27 cellular contexts compared by ENCODE assay signal in the genomic region with DNA sequence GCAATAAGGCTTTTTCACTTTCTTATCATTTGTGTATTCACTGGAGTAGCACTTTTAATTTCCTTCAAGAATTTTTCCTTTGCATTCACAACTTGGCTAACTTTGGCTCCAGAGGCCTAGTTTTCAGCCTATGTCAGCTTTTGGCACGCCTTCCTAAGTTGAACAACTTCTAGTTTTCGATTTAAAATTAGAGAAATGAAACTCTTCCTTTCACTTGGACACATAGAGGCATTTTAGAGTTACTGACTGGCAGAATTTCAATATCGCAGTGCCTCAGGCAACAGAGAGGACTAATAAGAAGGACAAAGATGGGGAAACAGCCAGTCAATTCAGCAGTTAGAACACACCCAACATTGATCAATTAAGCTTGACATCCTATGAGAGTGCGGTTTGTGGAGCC.
"Had no signal": no experiment of that assay in that cellular context is flagged by ENCODE, and none has a peak within 500 bp of the region (broad histone marks: within the 10 kb centered on the region; RNA-seq: fewer than 3 reads in every experiment).

No MANE protein-coding gene starts in this region.

- FAIRE-seq: colon, endothelial cell of umbilical vein, islet of Langerhans had no signal

- H3K4me1 ChIP-seq: breast epithelium, esophagus muscularis mucosa, gastrocnemius medialis, psoas muscle, stomach, transverse colon, uterus had no signal

- H3K27me3 Mint-ChIP-seq: activated naive CD8-positive, alpha-beta T cell treated with anti-CD3 and anti-CD28 coated beads for 36 hours; central memory CD8-positive, alpha-beta T cell; effector memory CD8-positive, alpha-beta T cell; natural killer cell treated with Interleukin-12 subunit alpha and Interleukin-12 subunit beta and Interleukin-15 and Interleukin-18, amount 100 ng/mL, for 72 hours had no signal

- H3K36me3 ChIP-seq: breast epithelium, esophagus muscularis mucosa, gastrocnemius medialis, neutrophil, ovary, stomach, transverse colon, uterus had no signal

- H3K4me3 ChIP-seq: breast epithelium, esophagus muscularis mucosa, gastrocnemius medialis, ovary, psoas muscle, stomach, transverse colon, uterus had no signal

- H3K4me3 Mint-ChIP-seq: activated naive CD8-positive, alpha-beta T cell treated with anti-CD3 and anti-CD28 coated beads for 36 hours; activated T-cell treated with anti-CD3 and anti-CD28 coated beads, Interleukin-2, amount 50 U/mL, for 4 hours; central memory CD8-positive, alpha-beta T cell; effector memory CD8-positive, alpha-beta T cell; natural killer cell treated with Interleukin-12 subunit alpha and Interleukin-12 subunit beta and Interleukin-15 and Interleukin-18, amount 100 ng/mL, for 72 hours; stimulated activated effector memory CD8-positive, alpha-beta T cell treated with anti-CD3 and anti-CD28 coated beads, Interleukin-12 subunit alpha, Interleukin-12 subunit beta, amount 100 ng/mL, for 72 hours had no signal

- H3K9me3 ChIP-seq: breast epithelium, esophagus muscularis mucosa, gastrocnemius medialis, neutrophil, ovary, psoas muscle, stomach, transverse colon, uterus had no signal

- H3K27ac ChIP-seq: breast epithelium, esophagus muscularis mucosa, gastrocnemius medialis, neutrophil, ovary, psoas muscle, stomach, transverse colon, uterus had no signal

- H3K27me3 ChIP-seq: breast epithelium, esophagus muscularis mucosa, gastrocnemius medialis, neutrophil, ovary, stomach, transverse colon, uterus had no signal

- H3K27ac Mint-ChIP-seq: activated naive CD8-positive, alpha-beta T cell treated with anti-CD3 and anti-CD28 coated beads for 36 hours; activated T-helper 2 cell treated with anti-CD3 and anti-CD28 coated beads, Interferon-gamma antibody, Interleukin-2, Interleukin-4, amounts not matched to agents 10 μg/mL and 5 μg/mL and 100 μg/mL, durations not matched to agents 14 hours and 24 hours and 36 hours; effector memory CD8-positive, alpha-beta T cell; natural killer cell treated with Interleukin-12 subunit alpha and Interleukin-12 subunit beta and Interleukin-15 and Interleukin-18, amount 100 ng/mL, for 72 hours; stimulated activated effector memory CD8-positive, alpha-beta T cell treated with anti-CD3 and anti-CD28 coated beads, Interleukin-12 subunit alpha, Interleukin-12 subunit beta, amount 100 ng/mL, for 72 hours had no signal

- ATAC-seq: activated T-cell treated with anti-CD3 and anti-CD28 coated beads, Interleukin-2, amount 50 U/mL, for 4 hours; effector memory CD8-positive, alpha-beta T cell; gastrocnemius medialis; left ventricle myocardium superior; natural killer cell treated with Interleukin-12 subunit alpha and Interleukin-12 subunit beta and Interleukin-15 and Interleukin-18, amount 100 ng/mL, for 72 hours; psoas muscle; right cardiac atrium; stimulated activated effector memory CD8-positive, alpha-beta T cell treated with anti-CD3 and anti-CD28 coated beads, Interleukin-12 subunit alpha, Interleukin-12 subunit beta, amount 100 ng/mL, for 72 hours had no signal

- H3K36me3 Mint-ChIP-seq: activated naive CD8-positive, alpha-beta T cell treated with anti-CD3 and anti-CD28 coated beads for 36 hours; stimulated activated effector memory CD8-positive, alpha-beta T cell treated with anti-CD3 and anti-CD28 coated beads, Interleukin-12 subunit alpha, Interleukin-12 subunit beta, amount 100 ng/mL, for 72 hours had no signal

- DNase-seq: activated CD4-positive, alpha-beta T cell treated with anti-CD3 and anti-CD28 coated beads for 1 hour; activated CD8-positive, alpha-beta memory T cell treated with anti-CD3 and anti-CD28 coated beads, Interleukin-2, amount 50 U/mL, for 48 hours; activated naive CD4-positive, alpha-beta T cell; activated naive CD8-positive, alpha-beta T cell treated with anti-CD3 and anti-CD28 coated beads for 36 hours; activated T-cell treated with anti-CD3 and anti-CD28 coated beads, Interleukin-2, amount 50 U/mL, for 4 hours; effector memory CD8-positive, alpha-beta T cell; gastrocnemius medialis; hypothalamus; left ventricle myocardium superior; mammary epithelial cell; ovary; psoas muscle; right cardiac atrium; stimulated activated CD4-positive, alpha-beta T cell treated with anti-CD3 and anti-CD28 coated beads, Interleukin-2, amount 100 ng/mL, for 24 hours; stomach; transverse colon; uterus had no signal

- H3K4me1 Mint-ChIP-seq: activated naive CD8-positive, alpha-beta T cell treated with anti-CD3 and anti-CD28 coated beads for 36 hours; central memory CD8-positive, alpha-beta T cell; stimulated activated effector memory CD8-positive, alpha-beta T cell treated with anti-CD3 and anti-CD28 coated beads, Interleukin-12 subunit alpha, Interleukin-12 subunit beta, amount 100 ng/mL, for 72 hours had no signal
